ENCODE assay signal across 20 cellular contexts in the genomic region with DNA sequence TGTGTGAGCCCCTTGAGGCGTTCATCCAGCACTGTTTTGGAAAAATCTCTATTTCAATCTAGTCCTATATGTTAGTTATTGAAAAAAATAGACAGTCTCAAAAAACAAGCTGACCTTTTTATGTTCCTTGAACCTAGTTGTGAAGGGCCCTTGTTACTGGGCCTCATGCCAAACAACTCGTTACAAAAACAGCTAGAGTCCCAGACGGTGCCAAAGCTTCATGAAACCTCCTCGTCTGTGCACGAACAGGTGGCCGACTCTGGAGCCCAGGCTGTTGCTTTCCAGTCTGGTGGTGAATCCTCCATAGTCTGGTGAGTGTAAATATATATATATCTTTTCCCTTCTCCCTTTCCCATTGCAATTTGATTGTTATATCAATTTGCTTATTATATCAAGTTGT. TPM values are rescaled to one million over a fixed set of nuclear protein-coding genes. Genes with fewer than 3 reads are reported as not detected.
DNase-seq lines count a peak whose midpoint lies in the region; ATAC-seq, FAIRE-seq and TF ChIP-seq lines count a peak whose summit lies in the region.
"Had no signal": no experiment of that assay in that cellular context is flagged by ENCODE, and none has a peak within 500 bp of the region (broad histone marks: within the 10 kb centered on the region; RNA-seq: fewer than 3 reads in every experiment).

A gene (plus strand): TSS at position 212 of the 400 bp plus-strand sequence. CDS start 19,617 bp downstream, outside the sequence.

- H3K27me3 Mint-ChIP-seq in activated CD4-positive, alpha-beta T cell treated with anti-CD3 and anti-CD28 coated beads, Interleukin-2, amount 10 ng/mL, durations not matched to agents 24 days and 14 days, result peaks cover 2% of the 10 kb centered on the region

- peak; percentile 26 to 72 (median 53) for ATAC-seq in heart left ventricle
- no peak for ATAC-seq in Right ventricle myocardium inferior
- ATAC-seq in upper lobe of right lung, result peak; percentile 63
- no peak for ATAC-seq in HG03521 (IDR thresholded peaks at IDR 0.05; ENCODE audit: unreplicated experiment)
- ATAC-seq: activated CD8-positive, alpha-beta T cell treated with anti-CD3 and anti-CD28 coated beads, Interleukin-2, amount 10 ng/mL, durations not matched to agents 7 days and 5 days; gastrocnemius medialis had no signal

- TF ChIP-seq CTCF in heart left ventricle (IDR thresholded peaks at IDR 0.05), result no peak
- no peak for TF ChIP-seq CTCF in adrenal gland (IDR thresholded peaks at IDR 0.05)
- TF ChIP-seq CTCF in upper lobe of right lung (IDR thresholded peaks at IDR 0.05), result no peak

- no peak within 1 kb of the TSS for H3K4me3 ChIP-seq in heart left ventricle
- H3K4me3 ChIP-seq in adrenal gland, result no peak within 1 kb of the TSS
- H3K4me3 ChIP-seq in upper lobe of right lung, result no peak within 1 kb of the TSS
- H3K4me3 ChIP-seq: gastrocnemius medialis, transverse colon had no signal

- no peaks in the 10 kb centered on the region for H3K9me3 ChIP-seq in heart left ventricle
- H3K9me3 ChIP-seq in adrenal gland (replicated peaks in 1 of 3), result no peaks in the 10 kb centered on the region
- H3K9me3 ChIP-seq in upper lobe of right lung, result no peaks in the 10 kb centered on the region
- H3K9me3 ChIP-seq: gastrocnemius medialis, transverse colon had no signal

- no peaks in the 10 kb centered on the region for H3K36me3 Mint-ChIP-seq in activated CD4-positive, alpha-beta T cell treated with anti-CD3 and anti-CD28 coated beads, Interleukin-2, amount 10 ng/mL, durations not matched to agents 24 days and 14 days (ENCODE audit: low read depth)
- H3K36me3 Mint-ChIP-seq: immature natural killer cell had no signal

- H3K36me3 ChIP-seq in heart left ventricle (no peaks in the 10 kb centered on the region), adrenal gland (replicated peaks in 1 of 2) (no peaks in the 10 kb centered on the region), upper lobe of right lung (no peaks in the 10 kb centered on the region)
- H3K36me3 ChIP-seq: brain microvascular endothelial cell, gastrocnemius medialis, transverse colon had no signal

- H3K4me1 ChIP-seq in heart left ventricle (no peaks in the 10 kb centered on the region), adrenal gland (replicated peaks in 1 of 2) (no peaks in the 10 kb centered on the region), upper lobe of right lung (no peaks in the 10 kb centered on the region)
- H3K4me1 ChIP-seq: gastrocnemius medialis, transverse colon had no signal

- TF ChIP-seq POLR2A in heart left ventricle (IDR thresholded peaks at IDR 0.05) (no peak), adrenal gland (IDR thresholded peaks at IDR 0.05) (no peak)

- H3K27ac ChIP-seq in heart left ventricle (no peak within 1 kb of the TSS), adrenal gland (no peak within 1 kb of the TSS), upper lobe of right lung (no peak within 1 kb of the TSS)
- H3K27ac ChIP-seq: brain microvascular endothelial cell, gastrocnemius medialis, transverse colon had no signal

- no peaks in the 10 kb centered on the region for H3K9me3 Mint-ChIP-seq in activated CD4-positive, alpha-beta T cell treated with anti-CD3 and anti-CD28 coated beads, Interleukin-2, amount 10 ng/mL, durations not matched to agents 24 days and 14 days
- H3K9me3 Mint-ChIP-seq: immature natural killer cell had no signal

- H3K4me1 Mint-ChIP-seq in activated CD4-positive, alpha-beta T cell treated with anti-CD3 and anti-CD28 coated beads, Interleukin-2, amount 10 ng/mL, durations not matched to agents 24 days and 14 days, result peaks cover 2% of the 10 kb centered on the region
- H3K4me1 Mint-ChIP-seq: immature natural killer cell had no signal

- H3K27ac Mint-ChIP-seq in activated CD4-positive, alpha-beta T cell treated with anti-CD3 and anti-CD28 coated beads, Interleukin-2, amount 10 ng/mL, durations not matched to agents 24 days and 14 days, result no peak within 1 kb of the TSS
- H3K27ac Mint-ChIP-seq: activated CD8-positive, alpha-beta T cell treated with anti-CD3 and anti-CD28 coated beads, Interleukin-2, amount 10 ng/mL, durations not matched to agents 7 days and 5 days; endodermal cell; immature natural killer cell had no signal

- 14 to 32% (median 27%) methylated on average over 6 of the region's 6 CpGs for WGBS in heart left ventricle, 4 donors
- WGBS in adrenal gland, 4 donors, result 29 to 42% (median 37%) methylated on average over 6 of the region's 6 CpGs

- no peak within 1 kb of the TSS for H3K4me3 Mint-ChIP-seq in activated CD4-positive, alpha-beta T cell treated with anti-CD3 and anti-CD28 coated beads, Interleukin-2, amount 10 ng/mL, durations not matched to agents 24 days and 14 days
- H3K4me3 Mint-ChIP-seq: activated CD8-positive, alpha-beta T cell treated with anti-CD3 and anti-CD28 coated beads, Interleukin-2, amount 10 ng/mL, durations not matched to agents 7 days and 5 days; endodermal cell; immature natural killer cell had no signal

- DNase-seq in heart left ventricle (peak in 3 of 5 donors; percentile 25 to 39 (median 37)), Right ventricle myocardium inferior (ENCODE audit: missing footprints) (no peak), NCI-H2171 treated with DMSO at 0.1 percent for 48 hours (lab: John Stamatoyannopoulos, UW) (peak; percentile 96), adrenal gland (peak in 4 of 7 donors; percentile 31 to 60 (median 51)), upper lobe of right lung (no peak), RCC 7860 (ENCODE audit: low spot score) (no peak)
- DNase-seq in activated CD4-positive, alpha-beta T cell treated with anti-CD3 and anti-CD28 coated beads, Interleukin-2, amount 10 ng/mL, durations not matched to agents 24 days and 14 days, result no peak
- DNase-seq: activated CD8-positive, alpha-beta T cell treated with anti-CD3 and anti-CD28 coated beads, Interleukin-2, amount 10 ng/mL, durations not matched to agents 7 days and 5 days; activated gamma-delta T cell treated with Interleukin-2 at 50 U/mL for 16 hours; brain microvascular endothelial cell; Calu3; endodermal cell; gastrocnemius medialis; immature natural killer cell; IMR-90; NCI-H1930; stimulated activated CD8-positive, alpha-beta memory T cell treated with anti-CD3 and anti-CD28 coated beads, Interleukin-4, amount 100 ng/mL, for 48 hours; transverse colon had no signal

- intact Hi-C loops in heart left ventricle (cut with DNase I) (no loop called here), Right ventricle myocardium inferior (cut with DNase I) (no loop called here), adrenal gland (cut with DNase I) (no loop called here), upper lobe of right lung (cut with DNase I) (no loop called here)
- intact Hi-C loops in activated CD4-positive, alpha-beta T cell treated with anti-CD3 and anti-CD28 coated beads, Interleukin-2, amount 10 ng/mL, durations not matched to agents 24 days and 14 days (cut with micrococcal nuclease), result no loop called here

- FAIRE-seq in RCC 7860 (lab: Jason Lieb, UNC), result no peak

- H3K27me3 ChIP-seq in heart left ventricle, result peaks cover 0 to 7% (median 0%) of the 10 kb centered on the region in 9 donors
- no peaks in the 10 kb centered on the region for H3K27me3 ChIP-seq in adrenal gland
- H3K27me3 ChIP-seq in upper lobe of right lung, result no peaks in the 10 kb centered on the region
- H3K27me3 ChIP-seq: brain microvascular endothelial cell, gastrocnemius medialis had no signal

RNA-seq across cellular contexts. Expression of the gene that starts here (rescaled TPM):
- total RNA-seq in heart left ventricle (under 1 TPM in 1 of 9 donors, not detected in 8; 0.61 TPM), Right ventricle myocardium inferior (not detected), adrenal gland (under 1 TPM in 1 of 8 donors, not detected in 7; 0.19 TPM), upper lobe of right lung (6.3 TPM)
- polyA plus RNA-seq in heart left ventricle (under 1 TPM in 1 of 2 donors, not detected in 1; 0.10 TPM), adrenal gland (under 1 TPM in 1 of 3 donors, not detected in 2; 0.07 TPM)
- not detected in 2 replicates for total RNA-seq in activated CD4-positive, alpha-beta T cell treated with anti-CD3 and anti-CD28 coated beads, Interleukin-2, amount 10 ng/mL, durations not matched to agents 24 days and 14 days
- total RNA-seq: activated CD8-positive, alpha-beta T cell treated with anti-CD3 and anti-CD28 coated beads, Interleukin-2, amount 10 ng/mL, durations not matched to agents 7 days and 5 days; Calu3; endodermal cell; gastrocnemius medialis; IMR-90; transverse colon had no signal
- polyA plus RNA-seq: AG04450, immature natural killer cell, IMR-90 had no signal

Comparison
In these comparisons a context has a peak if more than half of its experiments do, and no peak if none do; other contexts are left out.
1. Peak in DNase-seq and ATAC-seq in heart left ventricle; RNA of the gene not detected or under 1 TPM.
2. Peak in DNase-seq in adrenal gland; RNA of the gene not detected or under 1 TPM.